In genomic region chr5:138336952-138337684, GRCh38 we compare ENCODE assay signal across 8 cellular contexts. TPM values are rescaled to one million over a fixed set of nuclear protein-coding genes. Genes with fewer than 3 reads are reported as not detected.
DNase-seq lines count a peak whose midpoint lies in the region; ATAC-seq and TF ChIP-seq lines count a peak whose summit lies in the region.

No MANE protein-coding gene starts in this region.

- no peak for TF ChIP-seq CTCF in colonic mucosa (IDR thresholded peaks at IDR 0.05)

- H3K27me3 ChIP-seq in colonic mucosa = no peaks in the 10 kb centered on the region
- H3K27me3 ChIP-seq in layer of hippocampus (ENCODE audit: control insufficient read depth, insufficient read depth, low read length) = no peaks in the 10 kb centered on the region

- peak; percentile 72 for DNase-seq in DMS153 (lab: John Stamatoyannopoulos, UW)
- DNase-seq in SHP77 treated with DMSO at 0.1 percent for 48 hours (lab: John Stamatoyannopoulos, UW) = peak; percentile 74
- DNase-seq in colonic mucosa = peak; percentile 81
- no peak for DNase-seq in stimulated activated naive B cell treated with anti-CD40 and anti-IgM and Interleukin-4, amounts not matched to agents 10 μg/mL and 1 μg/mL and 100 μg/mL, for 72 hours
- DNase-seq in mesenteric fat pad (ENCODE audit: low spot score) = no peak

- H3K4me1 ChIP-seq in colonic mucosa = peaks cover 7% of the 10 kb centered on the region

- intact Hi-C loops in colonic mucosa (cut with DNase I) = no loop called here

- H3K4me3 ChIP-seq in colonic mucosa = peak overlapping the region; percentile 88

- peak overlapping the region; percentile 60 to 89 for H3K9ac ChIP-seq in colonic mucosa (ENCODE audit: low read depth in 2 of 2, low read length in 2 of 2)

- H3K27ac ChIP-seq in colonic mucosa = peak overlapping the region; percentile 80
- H3K27ac ChIP-seq in layer of hippocampus (ENCODE audit: low read depth, low read length) = peak overlapping the region; percentile 100

- ATAC-seq in GM19467 (IDR thresholded peaks at IDR 0.05; ENCODE audit: unreplicated experiment) (peak; percentile 12), HG03565 (IDR thresholded peaks at IDR 0.05; ENCODE audit: unreplicated experiment) (peak; percentile 2)
- peak; percentile 19 to 28 for ATAC-seq in stimulated activated naive B cell treated with anti-CD40 and anti-IgM and Interleukin-4, amounts not matched to agents 10 μg/mL and 1 μg/mL and 100 μg/mL, for 72 hours (replicated peaks)

- H3K4me3 Mint-ChIP-seq in stimulated activated naive B cell treated with anti-CD40 and anti-IgM and Interleukin-4, amounts not matched to agents 10 μg/mL and 1 μg/mL and 100 μg/mL, for 72 hours = peak overlapping the region; percentile 95

- H3K36me3 Mint-ChIP-seq in stimulated activated naive B cell treated with anti-CD40 and anti-IgM and Interleukin-4, amounts not matched to agents 10 μg/mL and 1 μg/mL and 100 μg/mL, for 72 hours = peaks cover 6 to 10% of the 10 kb centered on the region in 2 donors

- peaks cover 27 to 43% of the 10 kb centered on the region in 2 donors for H3K4me1 Mint-ChIP-seq in stimulated activated naive B cell treated with anti-CD40 and anti-IgM and Interleukin-4, amounts not matched to agents 10 μg/mL and 1 μg/mL and 100 μg/mL, for 72 hours

- peak overlapping the region; percentile 100 for H3K27ac Mint-ChIP-seq in stimulated activated naive B cell treated with anti-CD40 and anti-IgM and Interleukin-4, amounts not matched to agents 10 μg/mL and 1 μg/mL and 100 μg/mL, for 72 hours

- no peaks in the 10 kb centered on the region for H3K9me3 Mint-ChIP-seq in stimulated activated naive B cell treated with anti-CD40 and anti-IgM and Interleukin-4, amounts not matched to agents 10 μg/mL and 1 μg/mL and 100 μg/mL, for 72 hours

- H3K9me3 ChIP-seq in colonic mucosa = no peaks in the 10 kb centered on the region

- H3K27me3 Mint-ChIP-seq in stimulated activated naive B cell treated with anti-CD40 and anti-IgM and Interleukin-4, amounts not matched to agents 10 μg/mL and 1 μg/mL and 100 μg/mL, for 72 hours = no peaks in the 10 kb centered on the region

- no peaks in the 10 kb centered on the region for H3K36me3 ChIP-seq in colonic mucosa

RNA-seq across cellular contexts. Expression of gene FAM53C, which starts 0.9 kb away (rescaled TPM):
- total RNA-seq in colonic mucosa = 10 to 100 TPM; 14.8 to 18.6 TPM
- total RNA-seq in mesenteric fat pad = 25.7 TPM

RNA-seq across cellular contexts. Expression of gene CDC25C, which starts 5.5 kb away (rescaled TPM):
- 10 to 100 TPM in 1 of 2 donors, 1 to 10 TPM in 1; 4.3 to 10.2 TPM for total RNA-seq in colonic mucosa
- not detected for total RNA-seq in mesenteric fat pad

RNA-seq across cellular contexts. Expression of gene KDM3B, which starts 15.4 kb away (rescaled TPM):
- total RNA-seq in colonic mucosa (10 to 100 TPM; 62.3 to 77.5 TPM), mesenteric fat pad (54.1 TPM)

Comparison
In these comparisons a context has a peak if more than half of its experiments do, and no peak if none do; other contexts are left out.
1. DNase-seq: peak in DMS153 (single experiment), SHP77 treated with DMSO at 0.1 percent for 48 hours (single experiment) and colonic mucosa (single experiment); none in stimulated activated naive B cell treated with anti-CD40 and anti-IgM and Interleukin-4, amounts not matched to agents 10 μg/mL and 1 μg/mL and 100 μg/mL, for 72 hours (single experiment) and mesenteric fat pad (single experiment).
2. Peak in every context shown above with its lines, with median percentiles within 50 percentile points of each other: ATAC-seq.